In the genomic region with DNA sequence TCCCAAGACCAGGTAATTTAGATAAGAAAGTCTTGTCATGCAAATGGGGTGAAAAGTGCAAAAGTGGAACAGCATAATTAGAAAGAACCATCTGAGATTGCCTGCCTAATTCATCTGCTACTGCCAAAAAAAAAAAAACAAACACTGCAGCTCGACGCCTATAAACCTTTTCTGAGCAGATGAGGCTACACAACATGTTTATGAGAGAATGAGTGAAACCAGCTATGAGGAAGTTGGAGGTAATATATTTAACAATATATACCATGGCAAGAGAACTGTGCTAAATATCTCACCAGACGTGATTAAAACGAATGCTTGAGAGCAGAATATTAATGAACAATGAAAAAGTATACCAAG, we compare ENCODE assay signal across 11 cellular contexts. TPM values are rescaled to one million over a fixed set of nuclear protein-coding genes. Genes with fewer than 3 reads are reported as not detected.
DNase-seq lines count a peak whose midpoint lies in the region; ATAC-seq and TF ChIP-seq lines count a peak whose summit lies in the region.
"Had no signal": no experiment of that assay in that cellular context is flagged by ENCODE, and none has a peak within 500 bp of the region (broad histone marks: within the 10 kb centered on the region; RNA-seq: fewer than 3 reads in every experiment).

No MANE protein-coding gene starts in this region.

- H3K27me3 ChIP-seq in breast epithelium (no peaks in the 10 kb centered on the region), stomach smooth muscle (ENCODE audit: control insufficient read depth in 1 of 2, insufficient read depth in 2 of 2, low read length in 2 of 2) (no peaks in the 10 kb centered on the region)
- H3K27me3 ChIP-seq: colonic mucosa had no signal

- no peaks in the 10 kb centered on the region for H3K4me1 ChIP-seq in breast epithelium
- H3K4me1 ChIP-seq in stomach smooth muscle (ENCODE audit: control insufficient read depth, insufficient read depth, low read length), result peaks cover 20% of the 10 kb centered on the region
- H3K4me1 ChIP-seq: colonic mucosa, parathyroid adenoma had no signal

- peak overlapping the region; percentile 41 to 83 for H3K27ac ChIP-seq in breast epithelium
- H3K27ac ChIP-seq in stomach smooth muscle (ENCODE audit: low read length), result peak overlapping the region; percentile 38
- H3K27ac ChIP-seq: C4-2B, colonic mucosa, parathyroid adenoma had no signal

- no peak overlapping the region for H3K4me3 Mint-ChIP-seq in endothelial cell (ENCODE audit: unreplicated experiment)

- H3K4me1 Mint-ChIP-seq in endothelial cell (ENCODE audit: unreplicated experiment), result peaks cover 34% of the 10 kb centered on the region

- H3K36me3 ChIP-seq in breast epithelium (no peaks in the 10 kb centered on the region), stomach smooth muscle (ENCODE audit: control insufficient read depth in 2 of 2, insufficient read depth in 2 of 2, low read length in 2 of 2) (peaks cover 36 to 59% of the 10 kb centered on the region in 2 donors)
- H3K36me3 ChIP-seq: colonic mucosa had no signal

- H3K27me3 Mint-ChIP-seq in endothelial cell (ENCODE audit: unreplicated experiment), result no peaks in the 10 kb centered on the region

- DNase-seq in breast epithelium (ENCODE audit: low spot score in 2 of 2), result no peak
- DNase-seq in A172 (ENCODE audit: low spot score), result no peak
- no peak for DNase-seq in endothelial cell (ENCODE audit: low spot score)
- no peak for DNase-seq in iPS-NIHi7 (ENCODE audit: extremely low spot score)
- DNase-seq: colonic mucosa; stimulated activated CD4-positive, alpha-beta T cell treated with anti-CD3 and anti-CD28 coated beads, Interleukin-2, amount 100 ng/mL, for 24 hours had no signal

- no peaks in the 10 kb centered on the region for H3K9me3 ChIP-seq in breast epithelium
- H3K9me3 ChIP-seq in stomach smooth muscle (ENCODE audit: control insufficient read depth in 2 of 2, low read length in 2 of 2), result no peaks in the 10 kb centered on the region
- H3K9me3 ChIP-seq: colonic mucosa had no signal

- H3K9me3 Mint-ChIP-seq in endothelial cell (ENCODE audit: unreplicated experiment), result no peaks in the 10 kb centered on the region

- ATAC-seq in GM19035 (IDR thresholded peaks at IDR 0.05; ENCODE audit: unreplicated experiment) (peak; percentile 36), HG02885 (IDR thresholded peaks at IDR 0.05; ENCODE audit: poor library complexity, unreplicated experiment) (peak; percentile 41)

- intact Hi-C loops in breast epithelium (cut with DNase I; ENCODE audit: low total_unique reads), result no loop called here

- TF ChIP-seq CTCF in breast epithelium (IDR thresholded peaks at IDR 0.05) (no peak), endothelial cell (IDR thresholded peaks at IDR 0.05; ENCODE audit: unreplicated experiment) (no peak)

- TF ChIP-seq POLR2A in breast epithelium (IDR thresholded peaks at IDR 0.05), result no peak

- H3K4me3 ChIP-seq in breast epithelium (no peak overlapping the region), stomach smooth muscle (ENCODE audit: low read length in 2 of 2) (peak overlapping the region in 1 of 2 donors; percentile 7)
- H3K4me3 ChIP-seq: colonic mucosa had no signal

- H3K9ac ChIP-seq in stomach smooth muscle (ENCODE audit: low read length in 2 of 2), result no peak overlapping the region
- H3K9ac ChIP-seq: parathyroid adenoma had no signal

- H3K27ac Mint-ChIP-seq in endothelial cell (ENCODE audit: unreplicated experiment), result no peak overlapping the region

- H3K36me3 Mint-ChIP-seq in endothelial cell (ENCODE audit: low read depth, unreplicated experiment), result no peaks in the 10 kb centered on the region

RNA-seq across cellular contexts. Expression of a gene that starts 50.0 kb away (rescaled TPM):
- total RNA-seq in breast epithelium (100 to 1,000 TPM in 2 of 3 donors, 10 to 100 TPM in 1; 54.0 to 142 (median 129) TPM), endothelial cell (ENCODE audit: unreplicated experiment) (23.9 TPM)
- total RNA-seq in A172 (2014; rRNA removed; shearing (Covaris generic)), result 7.4 and 11.5 TPM in 2 replicates
